ENCODE assay signal across 8 cellular contexts in the genomic region with DNA sequence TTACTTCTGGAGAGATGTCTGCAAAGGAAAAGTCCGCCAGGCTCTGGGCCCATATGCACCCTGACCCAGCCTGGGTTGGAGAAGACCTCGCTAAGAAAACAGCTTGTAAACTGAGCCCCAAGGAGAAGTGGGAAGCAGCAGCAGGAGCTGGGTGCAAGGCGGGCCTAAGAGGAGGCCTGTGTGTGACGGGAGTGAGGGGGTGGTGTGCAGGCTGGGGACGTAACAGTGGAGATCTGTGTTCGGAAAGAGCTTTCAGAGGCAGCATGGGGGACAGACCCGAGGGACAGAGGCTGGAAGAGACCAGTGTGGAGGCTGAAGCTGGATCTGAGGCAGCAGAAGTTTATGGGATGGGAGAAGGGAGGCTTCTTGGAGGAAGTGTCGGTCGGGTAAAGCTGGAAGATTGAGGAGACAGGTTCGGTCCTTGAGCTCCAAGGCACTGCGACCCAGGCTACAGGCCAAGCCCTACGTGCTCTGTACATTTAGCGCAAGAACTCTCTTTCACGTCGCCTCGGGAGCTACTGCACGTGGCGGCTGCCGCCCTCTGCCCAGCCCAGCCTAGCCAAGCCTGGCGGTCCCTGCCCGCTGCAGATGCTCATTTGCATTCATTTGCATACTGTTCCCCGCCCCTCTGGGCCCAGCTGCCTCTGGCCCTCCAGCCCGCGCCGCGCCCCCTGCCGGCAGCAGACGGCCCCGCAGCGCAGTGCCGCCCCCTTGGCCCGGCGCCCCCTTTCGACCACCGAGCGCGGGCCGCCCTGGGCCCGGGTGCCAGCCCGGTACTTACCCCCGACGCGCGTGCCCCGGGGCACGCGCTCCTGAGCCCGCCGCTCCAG. TPM values are rescaled to one million over a fixed set of nuclear protein-coding genes. Genes with fewer than 3 reads are reported as not detected.
DNase-seq lines count a peak whose midpoint lies in the region; ATAC-seq and FAIRE-seq lines count a peak whose summit lies in the region.

No MANE protein-coding gene starts in this region.

- intact Hi-C loops in aorta (cut with DNase I): no loop called here

- H3K4me1 ChIP-seq in neuron (ENCODE audit: insufficient read depth, low read length) (peaks cover 11% of the 10 kb centered on the region), aorta (ENCODE audit: control insufficient read depth in 1 of 2, insufficient read depth in 2 of 2, low read length in 2 of 2) (no peaks in the 10 kb centered on the region)

- FAIRE-seq in frontal cortex (lab: Jason Lieb, UNC): no peak

- H2AFZ ChIP-seq in neuron (ENCODE audit: low read depth, low read length): peak overlapping the region; percentile 97

- DNase-seq in D341Med (ENCODE audit: low spot score): peak; percentile 76
- DNase-seq in M059J (ENCODE audit: low read depth): peak; percentile 54
- DNase-seq in activated T-cell treated with anti-CD3 and anti-CD28 coated beads, Interleukin-2, amount 50 U/mL, for 48 hours: peak; percentile 70 to 78
- peak; percentile 83 to 86 for DNase-seq in frontal cortex (ENCODE audit: low spot score in 2 of 2)
- DNase-seq in aorta: peak; percentile 41 to 79
- DNase-seq in GDM1 (lab: John Stamatoyannopoulos, UW): no peak

- no peak overlapping the region for H3K27ac ChIP-seq in aorta (ENCODE audit: low read depth in 1 of 2, low read length in 2 of 2)

- peaks cover 11% of the 10 kb centered on the region for H3K27me3 ChIP-seq in neuron (ENCODE audit: insufficient read depth, low read length)
- no peaks in the 10 kb centered on the region for H3K27me3 ChIP-seq in aorta (ENCODE audit: control insufficient read depth in 1 of 2, insufficient read depth in 2 of 2, low read length in 1 of 2)

- peak overlapping the region; percentile 46 for H3K4me3 ChIP-seq in neuron (ENCODE audit: low read length)
- peak overlapping the region in 1 of 2 donors; percentile 25 for H3K4me3 ChIP-seq in aorta (ENCODE audit: low read length in 2 of 2)

- H3K9me3 ChIP-seq in neuron (ENCODE audit: low read length) (no peaks in the 10 kb centered on the region), aorta (ENCODE audit: control insufficient read depth, low read length) (no peaks in the 10 kb centered on the region)

- ATAC-seq in aorta (ENCODE audit: low FRiP score): no peak
- no peak for ATAC-seq in HG03045 (IDR thresholded peaks at IDR 0.05; ENCODE audit: unreplicated experiment)

- WGBS in aorta, 2 donors: 19 to 21% methylated on average over 37 to 49 of the region's 49 CpGs

- H3K36me3 ChIP-seq in neuron (ENCODE audit: insufficient read depth, low read length): no peaks in the 10 kb centered on the region
- H3K36me3 ChIP-seq in aorta (ENCODE audit: control insufficient read depth in 1 of 2, insufficient read depth in 2 of 2, low read length in 1 of 2): no peaks in the 10 kb centered on the region

RNA-seq across cellular contexts. Expression of gene HPCA, which starts 6.3 kb away (rescaled TPM):
- total RNA-seq in M059J (2014; rRNA removed; shearing (Covaris generic)): 0.07 TPM in 1 of 2 replicates, not detected in the other
- total RNA-seq in frontal cortex: 21.6 TPM
- under 1 TPM in 1 of 2 donors, not detected in 1; 0.51 TPM for total RNA-seq in aorta
- polyA plus RNA-seq in aorta: under 1 TPM in 1 of 2 donors, not detected in 1; 0.90 TPM

RNA-seq across cellular contexts. Expression of gene TMEM54, which starts 8.6 kb away (rescaled TPM):
- total RNA-seq in M059J (2014; rRNA removed; shearing (Covaris generic)): 68.7 and 94.8 TPM in 2 replicates
- 2.0 TPM for total RNA-seq in frontal cortex
- 10 to 100 TPM; 21.1 to 23.8 TPM for total RNA-seq in aorta
- 10 to 100 TPM; 25.3 to 77.5 TPM for polyA plus RNA-seq in aorta

RNA-seq across cellular contexts. Expression of gene FNDC5, which starts 21.9 kb away (rescaled TPM):
- total RNA-seq in M059J (2014; rRNA removed; shearing (Covaris generic)): 0.49 and 2.9 TPM in 2 replicates
- 15.5 TPM for total RNA-seq in frontal cortex
- total RNA-seq in aorta: 10 to 100 TPM in 1 of 2 donors, 1 to 10 TPM in 1; 5.6 to 17.6 TPM
- polyA plus RNA-seq in aorta: 10 to 100 TPM in 1 of 2 donors, 1 to 10 TPM in 1; 8.1 to 11.7 TPM

Comparison
In these comparisons a context has a peak if more than half of its experiments do, and no peak if none do; other contexts are left out.
1. RNA of gene HPCA, which starts 6.3 kb away (total RNA-seq): 21.6 TPM in frontal cortex (single experiment); 0.51 TPM in aorta and 0.07 TPM in M059J; every median in the first group is over 10 times any median in the second.